ENCODE assay signal across 24 cellular contexts in the genomic region with DNA sequence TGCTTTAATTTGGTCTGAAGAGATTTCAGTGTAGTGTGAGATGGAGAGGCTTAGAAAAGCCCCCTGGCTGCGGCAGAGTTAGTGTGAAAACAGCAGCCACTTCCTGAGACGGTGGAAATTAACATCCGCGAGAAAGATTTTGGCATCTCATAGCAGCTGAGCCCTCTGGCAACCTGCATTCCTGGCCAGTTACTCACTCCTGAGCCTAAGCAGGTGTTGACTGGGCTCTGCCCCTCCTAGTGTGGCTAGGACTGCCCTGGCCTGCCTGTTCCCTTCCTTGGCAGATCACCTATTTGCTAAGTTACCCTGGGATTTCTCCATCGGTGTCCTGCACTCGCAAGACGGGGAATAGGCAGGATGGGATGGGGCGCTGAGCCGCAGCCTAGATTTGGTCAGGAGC. TPM values are rescaled to one million over a fixed set of nuclear protein-coding genes. Genes with fewer than 3 reads are reported as not detected.
DNase-seq lines count a peak whose midpoint lies in the region; ATAC-seq, FAIRE-seq and TF ChIP-seq lines count a peak whose summit lies in the region.
"Had no signal": no experiment of that assay in that cellular context is flagged by ENCODE, and none has a peak within 500 bp of the region (broad histone marks: within the 10 kb centered on the region; RNA-seq: fewer than 3 reads in every experiment).

No MANE protein-coding gene starts in this region.

- no peak overlapping the region for H3K23ac ChIP-seq in H1 (ENCODE audit: insufficient read length)

- no peaks in the 10 kb centered on the region for H3K36me3 ChIP-seq in H1 (ENCODE audit: control insufficient read depth in 2 of 4, insufficient read depth in 4 of 4, low read length in 3 of 4)
- H3K36me3 ChIP-seq in CD8-positive, alpha-beta T cell (ENCODE audit: insufficient read depth, low read length): no peaks in the 10 kb centered on the region
- H3K36me3 ChIP-seq: neutrophil had no signal

- no peak for TF ChIP-seq POLR2A in H1 (IDR thresholded peaks at IDR 0.05; ENCODE audit: control extremely low read depth in 1 of 2, low read depth in 2 of 2, low read length in 2 of 2)

- no peak overlapping the region for H3K56ac ChIP-seq in H1 (replicated peaks; ENCODE audit: insufficient read length, low read depth, low read length)

- H3K79me2 ChIP-seq in H1 (ENCODE audit: control insufficient read depth in 1 of 2, insufficient read depth in 2 of 2, low read length in 2 of 2): no peaks in the 10 kb centered on the region

- no peak overlapping the region for H3K4me3 Mint-ChIP-seq in activated CD8-positive, alpha-beta T cell treated with anti-CD3 and anti-CD28 coated beads, Interleukin-2, amount 10 ng/mL, durations not matched to agents 7 days and 5 days
- H3K4me3 Mint-ChIP-seq in CD8-positive, alpha-beta T cell: no peak overlapping the region

- H3K27me3 ChIP-seq in H1 (replicated peaks in 1 of 4; ENCODE audit: control insufficient read depth in 3 of 4, extremely low read depth in 1 of 4, insufficient read depth in 3 of 4, low read length in 3 of 4): no peaks in the 10 kb centered on the region
- no peaks in the 10 kb centered on the region for H3K27me3 ChIP-seq in CD8-positive, alpha-beta T cell (ENCODE audit: insufficient read depth, low read length)

- intact Hi-C loops in CD8-positive, alpha-beta T cell (cut with DNase I, micrococcal nuclease): no loop called here

- DNase-seq in Daoy (ENCODE audit: low read depth): peak; percentile 51
- DNase-seq in NCI-H226: peak; percentile 33
- DNase-seq in H1 (ENCODE audit: low read depth in 1 of 2, low spot score in 2 of 2): peak in 1 of 2 experiments; percentile 59
- peak; percentile 12 for DNase-seq in myocyte (ENCODE audit: low read depth)
- DNase-seq in activated CD8-positive, alpha-beta T cell treated with anti-CD3 and anti-CD28 coated beads, Interleukin-2, amount 10 ng/mL, durations not matched to agents 7 days and 5 days: no peak
- DNase-seq in NCI-H510A (lab: John Stamatoyannopoulos, UW): no peak
- DNase-seq in CD8-positive, alpha-beta T cell: no peak
- DNase-seq in NCI-H1436 (lab: John Stamatoyannopoulos, UW): no peak
- DNase-seq: ACHN; activated CD4-positive, alpha-beta T cell treated with anti-CD3 and anti-CD28 coated beads, Interleukin-2, amount 50 U/mL, for 1 hour; activated gamma-delta T cell treated with Interleukin-2 at 50 U/mL for 16 hours; amniotic stem cell; DMS153; effector CD8-positive, alpha-beta T cell; hypothalamus; KBM-7; mucosa of descending colon; NCI-H1092; retina; stimulated activated CD4-positive, alpha-beta T cell treated with anti-CD3 and anti-CD28 coated beads, Interleukin-12 subunit alpha, Interleukin-12 subunit beta, amount 100 ng/mL, for 4 hours had no signal

- TF ChIP-seq RAD21 in H1 (IDR thresholded peaks at IDR 0.05 in 1 of 2, conservative IDR thresholded peaks at IDR 0.05 in 1 of 2; ENCODE audit: low read depth in 2 of 2, low read length in 2 of 2): no peak

- TF ChIP-seq EP300 in H1 (IDR thresholded peaks at IDR 0.05; ENCODE audit: borderline replicate concordance in 1 of 2, low read depth in 2 of 2, low read length in 2 of 2): no peak

- H3K18ac ChIP-seq in H1 (ENCODE audit: extremely low read depth, low read length): no peak overlapping the region

- no peak overlapping the region for H2BK12ac ChIP-seq in H1 (ENCODE audit: low read depth, low read length)

- no peaks in the 10 kb centered on the region for H4K20me1 ChIP-seq in H1 (replicated peaks in 1 of 2; ENCODE audit: control insufficient read depth in 1 of 2, insufficient read depth in 2 of 2, low read length in 2 of 2)

- no peaks in the 10 kb centered on the region for H3K79me1 ChIP-seq in H1 (ENCODE audit: low read depth, low read length)

- no peak overlapping the region for H2BK15ac ChIP-seq in H1 (ENCODE audit: low read length)

- no peak for FAIRE-seq in H1 (lab: Jason Lieb, UNC)

- peaks cover 0 to 5% (median 3%) of the 10 kb centered on the region in 4 experiments; a peak in 4 of 7 replicates for H3K4me1 ChIP-seq in H1 (replicated peaks in 1 of 4; ENCODE audit: control insufficient read depth in 3 of 4, insufficient read depth in 4 of 4, low read length in 3 of 4)
- H3K4me1 ChIP-seq in CD8-positive, alpha-beta T cell (ENCODE audit: insufficient read depth, low read length): peaks cover 7% of the 10 kb centered on the region

- no peak overlapping the region for H3K9ac ChIP-seq in H1 (replicated peaks in 1 of 4; ENCODE audit: extremely low read depth in 1 of 4, low read depth in 3 of 4, low read length in 3 of 4)

- no peak overlapping the region; the same call in 1 of the 2 replicates for H4K8ac ChIP-seq in H1 (ENCODE audit: extremely low read depth, insufficient read depth, low read length)

- H4K91ac ChIP-seq in H1 (replicated peaks; ENCODE audit: insufficient read length, low read length): no peak overlapping the region

- no peak overlapping the region for H4K5ac ChIP-seq in H1 (ENCODE audit: insufficient read length, low read depth, low read length)

- H3K4me3 ChIP-seq in H1 (ENCODE audit: extremely low read depth in 1 of 4, insufficient read depth in 2 of 4, low read depth in 3 of 4, low read length in 4 of 4): no peak overlapping the region
- H3K4me3 ChIP-seq in CD8-positive, alpha-beta T cell (ENCODE audit: low read depth, low read length): no peak overlapping the region
- H3K4me3 ChIP-seq: mucosa of descending colon had no signal

- no peaks in the 10 kb centered on the region for H3K23me2 ChIP-seq in H1 (ENCODE audit: low read depth, low read length)

- no peak overlapping the region for H2BK120ac ChIP-seq in H1 (replicated peaks; ENCODE audit: low read depth, low read length)

- peak overlapping the region; percentile 79; the same call in 1 of the 2 replicates for H2AFZ ChIP-seq in H1 (ENCODE audit: low read length)

- H3K4ac ChIP-seq in H1 (replicated peaks; ENCODE audit: insufficient read length, low read depth, low read length): no peak overlapping the region

- peaks cover 6% of the 10 kb centered on the region for H3K4me1 Mint-ChIP-seq in activated CD8-positive, alpha-beta T cell treated with anti-CD3 and anti-CD28 coated beads, Interleukin-2, amount 10 ng/mL, durations not matched to agents 7 days and 5 days (ENCODE audit: low read depth)
- H3K4me1 Mint-ChIP-seq in CD8-positive, alpha-beta T cell (ENCODE audit: low read depth): peaks cover 8% of the 10 kb centered on the region

- H2BK5ac ChIP-seq in H1 (ENCODE audit: low read depth, low read length): 0 out of 2 replicates have a peak overlapping the region, but pooled peaks have one; percentile 28

- H2BK20ac ChIP-seq in H1 (ENCODE audit: low read length): no peak overlapping the region

- ATAC-seq in activated CD8-positive, alpha-beta T cell treated with anti-CD3 and anti-CD28 coated beads, Interleukin-2, amount 10 ng/mL, durations not matched to agents 7 days and 5 days: no peak
- ATAC-seq in CD8-positive, alpha-beta T cell: no peak
- ATAC-seq: left lobe of liver, mucosa of descending colon had no signal

- POLR2A ChIA-PET in H1 (lab: Charles Lee; ENCODE audit: partially characterized antibody): no interaction called here
- POLR2A ChIA-PET in activated CD8-positive, alpha-beta T cell treated with anti-CD3 and anti-CD28 coated beads, Interleukin-2, amount 10 ng/mL, durations not matched to agents 7 days and 5 days (lab: Charles Lee): no interaction called here
- POLR2A ChIA-PET in CD8-positive, alpha-beta T cell (lab: Charles Lee): no interaction called here

- no peak overlapping the region for H3K4me2 ChIP-seq in H1 (ENCODE audit: insufficient read depth in 1 of 2, low read depth in 2 of 2, low read length in 2 of 2)

- no peak overlapping the region for H2AK5ac ChIP-seq in H1 (ENCODE audit: low read depth, low read length)

- CTCF ChIA-PET in H1 (lab: Charles Lee; ENCODE audit: partially characterized antibody): interaction anchor here (0.8 to 1.6 kb wide), 6 partner anchors 9 to 851 kb away, joined by 3 to 4 read pairs (median 3); no protein-coding TSS in a partner anchor
- CTCF ChIA-PET in activated CD8-positive, alpha-beta T cell treated with anti-CD3 and anti-CD28 coated beads, Interleukin-2, amount 10 ng/mL, durations not matched to agents 7 days and 5 days (lab: Charles Lee): no interaction called here
- CTCF ChIA-PET in CD8-positive, alpha-beta T cell (lab: Charles Lee): interaction anchor here (2.4 kb wide), 1 partner anchor 27 kb away, joined by 9 read pairs; no protein-coding TSS in a partner anchor

- H3K27me3 Mint-ChIP-seq in activated CD8-positive, alpha-beta T cell treated with anti-CD3 and anti-CD28 coated beads, Interleukin-2, amount 10 ng/mL, durations not matched to agents 7 days and 5 days (ENCODE audit: low read depth): peaks cover 2% of the 10 kb centered on the region
- peaks cover 5% of the 10 kb centered on the region for H3K27me3 Mint-ChIP-seq in CD8-positive, alpha-beta T cell (ENCODE audit: low read depth)

- TF ChIP-seq CTCF in H1 (IDR thresholded peaks at IDR 0.05; ENCODE audit: control extremely low read depth in 1 of 3, insufficient read depth in 1 of 3, low read depth in 1 of 3, low read length in 3 of 3): no peak
- TF ChIP-seq CTCF in CD8-positive, alpha-beta T cell (IDR thresholded peaks at IDR 0.05): no peak

- H3K27ac Mint-ChIP-seq in activated CD8-positive, alpha-beta T cell treated with anti-CD3 and anti-CD28 coated beads, Interleukin-2, amount 10 ng/mL, durations not matched to agents 7 days and 5 days: no peak overlapping the region
- no peak overlapping the region for H3K27ac Mint-ChIP-seq in CD8-positive, alpha-beta T cell

- H3K36me3 Mint-ChIP-seq in activated CD8-positive, alpha-beta T cell treated with anti-CD3 and anti-CD28 coated beads, Interleukin-2, amount 10 ng/mL, durations not matched to agents 7 days and 5 days (ENCODE audit: low read depth): no peaks in the 10 kb centered on the region
- no peaks in the 10 kb centered on the region for H3K36me3 Mint-ChIP-seq in CD8-positive, alpha-beta T cell

- no peaks in the 10 kb centered on the region for H3K9me3 Mint-ChIP-seq in activated CD8-positive, alpha-beta T cell treated with anti-CD3 and anti-CD28 coated beads, Interleukin-2, amount 10 ng/mL, durations not matched to agents 7 days and 5 days (ENCODE audit: insufficient read depth)
- no peaks in the 10 kb centered on the region for H3K9me3 Mint-ChIP-seq in CD8-positive, alpha-beta T cell

- H3K9me3 ChIP-seq in H1 (ENCODE audit: insufficient read depth in 2 of 2, low read depth in 1 of 2, low read length in 1 of 2): no peaks in the 10 kb centered on the region
- H3K9me3 ChIP-seq in CD8-positive, alpha-beta T cell (ENCODE audit: low read length): no peaks in the 10 kb centered on the region
- H3K9me3 ChIP-seq: mucosa of descending colon, neutrophil had no signal

- WGBS in H1 (ENCODE audit: extremely low coverage in 1 of 2, insufficient coverage in 1 of 2, insufficient read length in 1 of 2, insufficient replicate concordance in 2 of 2, low coverage in 1 of 2, low lambda C conversion rate in 2 of 2, missing lambda C conversion rate in 1 of 2), 2 experiments: 70% methylated on average over 9 of the region's 9 CpGs; no CpG with 5 or more reads in 1 of the 2 experiments

- H3K27ac ChIP-seq in H1 (ENCODE audit: low read depth, low read length): no peak overlapping the region
- H3K27ac ChIP-seq in CD8-positive, alpha-beta T cell (ENCODE audit: low read depth, low read length): no peak overlapping the region
- H3K27ac ChIP-seq: C4-2B, neutrophil had no signal

- no peak overlapping the region for H3K14ac ChIP-seq in H1 (ENCODE audit: insufficient read length)

RNA-seq across cellular contexts. Expression of a gene that starts 57.6 kb away (rescaled TPM):
- 4.4 and 6.2 TPM in 2 replicates for total RNA-seq in Daoy (2014; rRNA removed; shearing (Covaris generic))
- 26.8 and 30.7 TPM in 2 replicates for total RNA-seq in H1 (2021; fragmentation: NEBNext Ultra II Directional; extraction: Animal tissue kit (Norgen Biotek cat#: 25700))
- 9.7 and 11.3 TPM in 2 replicates for polyA plus RNA-seq in H1 (2011; rRNA removed)
- polyA plus RNA-seq in H1 (2011; cell fraction: cytosol; rRNA removed): 8.8 TPM
- polyA plus RNA-seq in H1 (2011; cell fraction: nucleus; rRNA removed): 15.7 TPM
- polyA plus RNA-seq in H1 (2012, experiment 1 of 2): 11.1 to 13.4 TPM (median 12.7 TPM) in 4 replicates
- polyA plus RNA-seq in H1 (2012, experiment 2 of 2): 3.1 TPM
- 17.8 TPM for polyA plus RNA-seq in H1 (2013, experiment 1 of 2)
- polyA plus RNA-seq in H1 (2013, experiment 2 of 2): 19.3 TPM
- 18.6 and 20.3 TPM in 2 replicates for polyA minus RNA-seq in H1 (2011; rRNA and poly(A)+ RNA removed)
- polyA minus RNA-seq in H1 (2011; cell fraction: cytosol; rRNA and poly(A)+ RNA removed): 17.8 TPM
- 20.2 TPM for polyA minus RNA-seq in H1 (2011; cell fraction: nucleus; rRNA and poly(A)+ RNA removed)
- 7.1 and 7.3 TPM in 2 replicates for total RNA-seq in myocyte
- polyA plus RNA-seq in myocyte (2012): 4.1 TPM
- 10 to 100 TPM; 10.2 TPM for total RNA-seq in activated CD8-positive, alpha-beta T cell treated with anti-CD3 and anti-CD28 coated beads, Interleukin-2, amount 10 ng/mL, durations not matched to agents 7 days and 5 days
- total RNA-seq in CD8-positive, alpha-beta T cell: 10 to 100 TPM; 33.5 to 33.8 TPM

RNA-seq across cellular contexts. Expression of a gene that starts 59.0 kb away (rescaled TPM):
- total RNA-seq in Daoy (2014; rRNA removed; shearing (Covaris generic)): not detected in 2 replicates
- not detected in 2 replicates for total RNA-seq in H1 (2021; fragmentation: NEBNext Ultra II Directional; extraction: Animal tissue kit (Norgen Biotek cat#: 25700))
- polyA plus RNA-seq in H1 (2011; rRNA removed): not detected in 2 replicates
- polyA plus RNA-seq in H1 (2011; cell fraction: cytosol; rRNA removed): not detected
- not detected for polyA plus RNA-seq in H1 (2011; cell fraction: nucleus; rRNA removed)
- not detected in 4 replicates for polyA plus RNA-seq in H1 (2012, experiment 1 of 2)
- not detected for polyA plus RNA-seq in H1 (2012, experiment 2 of 2)
- not detected for polyA plus RNA-seq in H1 (2013, experiment 1 of 2)
- polyA plus RNA-seq in H1 (2013, experiment 2 of 2): not detected
- not detected in 2 replicates for polyA minus RNA-seq in H1 (2011; rRNA and poly(A)+ RNA removed)
- not detected for polyA minus RNA-seq in H1 (2011; cell fraction: cytosol; rRNA and poly(A)+ RNA removed)
- polyA minus RNA-seq in H1 (2011; cell fraction: nucleus; rRNA and poly(A)+ RNA removed): not detected
- total RNA-seq in myocyte: not detected in 2 replicates
- not detected for polyA plus RNA-seq in myocyte (2012)
- total RNA-seq in activated CD8-positive, alpha-beta T cell treated with anti-CD3 and anti-CD28 coated beads, Interleukin-2, amount 10 ng/mL, durations not matched to agents 7 days and 5 days: not detected
- total RNA-seq in CD8-positive, alpha-beta T cell: not detected
- total RNA-seq: cerebellum, left lobe of liver, mucosa of descending colon had no signal

Comparison
In these comparisons a context has a peak if more than half of its experiments do, and no peak if none do; other contexts are left out.
1. DNase-seq: peak in Daoy (single experiment), NCI-H226 (single experiment) and myocyte (single experiment); none in activated CD8-positive, alpha-beta T cell treated with anti-CD3 and anti-CD28 coated beads, Interleukin-2, amount 10 ng/mL, durations not matched to agents 7 days and 5 days (single experiment), NCI-H510A (single experiment), CD8-positive, alpha-beta T cell (0 of 7) and NCI-H1436 (single experiment).